In genomic region chr13:58994778-58995177, GRCh38 we compare ENCODE assay signal across 1 cellular context.
TF ChIP-seq lines count a peak whose summit lies in the region.

No MANE protein-coding gene starts in this region.

TF ChIP-seq in GM23338, 12 proteins besides CTCF, POLR2A, EP300 and RAD21 (continued from another document):
- TF ChIP-seq, protein P1, sequence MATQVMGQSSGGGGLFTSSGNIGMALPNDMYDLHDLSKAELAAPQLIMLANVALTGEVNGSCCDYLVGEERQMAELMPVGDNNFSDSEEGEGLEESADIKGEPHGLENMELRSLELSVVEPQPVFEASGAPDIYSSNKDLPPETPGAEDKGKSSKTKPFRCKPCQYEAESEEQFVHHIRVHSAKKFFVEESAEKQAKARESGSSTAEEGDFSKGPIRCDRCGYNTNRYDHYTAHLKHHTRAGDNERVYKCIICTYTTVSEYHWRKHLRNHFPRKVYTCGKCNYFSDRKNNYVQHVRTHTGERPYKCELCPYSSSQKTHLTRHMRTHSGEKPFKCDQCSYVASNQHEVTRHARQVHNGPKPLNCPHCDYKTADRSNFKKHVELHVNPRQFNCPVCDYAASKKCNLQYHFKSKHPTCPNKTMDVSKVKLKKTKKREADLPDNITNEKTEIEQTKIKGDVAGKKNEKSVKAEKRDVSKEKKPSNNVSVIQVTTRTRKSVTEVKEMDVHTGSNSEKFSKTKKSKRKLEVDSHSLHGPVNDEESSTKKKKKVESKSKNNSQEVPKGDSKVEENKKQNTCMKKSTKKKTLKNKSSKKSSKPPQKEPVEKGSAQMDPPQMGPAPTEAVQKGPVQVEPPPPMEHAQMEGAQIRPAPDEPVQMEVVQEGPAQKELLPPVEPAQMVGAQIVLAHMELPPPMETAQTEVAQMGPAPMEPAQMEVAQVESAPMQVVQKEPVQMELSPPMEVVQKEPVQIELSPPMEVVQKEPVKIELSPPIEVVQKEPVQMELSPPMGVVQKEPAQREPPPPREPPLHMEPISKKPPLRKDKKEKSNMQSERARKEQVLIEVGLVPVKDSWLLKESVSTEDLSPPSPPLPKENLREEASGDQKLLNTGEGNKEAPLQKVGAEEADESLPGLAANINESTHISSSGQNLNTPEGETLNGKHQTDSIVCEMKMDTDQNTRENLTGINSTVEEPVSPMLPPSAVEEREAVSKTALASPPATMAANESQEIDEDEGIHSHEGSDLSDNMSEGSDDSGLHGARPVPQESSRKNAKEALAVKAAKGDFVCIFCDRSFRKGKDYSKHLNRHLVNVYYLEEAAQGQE (IDR thresholded peaks at IDR 0.05; ENCODE audit: unreplicated experiment), result no peak
- TF ChIP-seq NANOG (IDR thresholded peaks at IDR 0.05; ENCODE audit: borderline replicate concordance), result no peak
- TF ChIP-seq POLR2AphosphoS5 (IDR thresholded peaks at IDR 0.05; ENCODE audit: low read depth), result no peak
TF ChIP-seq in GM23338: peak in this region for 0.
